2 cellular contexts compared by ENCODE assay signal in genomic region chrX:63679432-63679831, GRCh38.
TF ChIP-seq lines count a peak whose summit lies in the region.

No MANE protein-coding gene starts in this region.

TF ChIP-seq in HepG2, 621 proteins besides CTCF, POLR2A, EP300 and RAD21:
- peak; percentile 80 for TF ChIP-seq MAFF (IDR thresholded peaks at IDR 0.05; ENCODE audit: low read depth, low read length)
- no peak for TF ChIP-seq PLSCR1 (CRISPR knock-in tag; IDR thresholded peaks at IDR 0.05; ENCODE audit: borderline replicate concordance)
- no peak for TF ChIP-seq IKZF5 (CRISPR knock-in tag; IDR thresholded peaks at IDR 0.05)
- no peak for TF ChIP-seq GZF1 (CRISPR knock-in tag; IDR thresholded peaks at IDR 0.05)
- TF ChIP-seq MAFK (conservative IDR thresholded peaks at IDR 0.05 in 1 of 2, IDR thresholded peaks at IDR 0.05 in 1 of 2; ENCODE audit: low read length in 2 of 2): peak; percentile 64 to 89; a peak in 3 of 4 replicates

TF ChIP-seq in H1, 55 proteins besides CTCF, POLR2A, EP300 and RAD21:
- TF ChIP-seq BACH1 (IDR thresholded peaks at IDR 0.05; ENCODE audit: low read length) (no peak), MAFK (IDR thresholded peaks at IDR 0.05; ENCODE audit: low read depth, low read length) (peak; percentile 50; the same call in 1 of the 2 replicates)
